Comparison of ENCODE assay signal across 22 cellular contexts in genomic region chr18:49819071-49819662, GRCh38. TPM values are rescaled to one million over a fixed set of nuclear protein-coding genes. Genes with fewer than 3 reads are reported as not detected.
DNase-seq lines count a peak whose midpoint lies in the region; ATAC-seq lines count a peak whose summit lies in the region.
"Had no signal": no experiment of that assay in that cellular context is flagged by ENCODE, and none has a peak within 500 bp of the region (broad histone marks: within the 10 kb centered on the region; RNA-seq: fewer than 3 reads in every experiment).

No MANE protein-coding gene starts in this region.

- peak overlapping the region; percentile 52 for H3K4me3 Mint-ChIP-seq in T-helper 1 cell treated with Interleukin-12 subunit alpha and Interleukin-12 subunit beta and Interleukin-4 antibody, amounts not matched to agents 30 μg/mL and 1 μg/mL, for 36 hours
- peak overlapping the region in 7 of 8 donors; percentile 69 to 84 (median 77) for H3K4me3 Mint-ChIP-seq in CD4-positive, alpha-beta memory T cell
- H3K4me3 Mint-ChIP-seq in activated CD4-positive, alpha-beta memory T cell treated with anti-CD3 and anti-CD28 coated beads, Interleukin-2, amount 10 ng/mL, durations not matched to agents 7 days and 5 days: peak overlapping the region; percentile 60
- H3K4me3 Mint-ChIP-seq in immature natural killer cell: peak overlapping the region; percentile 71 to 84 (median 81)
- H3K4me3 Mint-ChIP-seq: nephron had no signal

- CTCF ChIA-PET in CD4-positive, alpha-beta memory T cell (lab: Charles Lee; ENCODE audit: partially characterized antibody): interaction anchor here (0.7 to 2.0 kb wide), 4 partner anchors 9 to 41 kb away, joined by 3 to 5 read pairs (median 3); no protein-coding TSS in a partner anchor
- CTCF ChIA-PET in activated CD4-positive, alpha-beta memory T cell treated with anti-CD3 and anti-CD28 coated beads, Interleukin-2, amount 10 ng/mL, durations not matched to agents 7 days and 5 days (lab: Charles Lee): interaction anchor here (1.2 to 1.8 kb wide), 2 partner anchors 8 to 40 kb away, joined by 4 to 20 read pairs; no protein-coding TSS in a partner anchor

- H3K27me3 ChIP-seq in CD4-positive, alpha-beta memory T cell (ENCODE audit: insufficient read depth, low read length): no peaks in the 10 kb centered on the region
- H3K27me3 ChIP-seq in right cardiac atrium (ENCODE audit: control insufficient read depth, insufficient read depth): no peaks in the 10 kb centered on the region

- H3K4me3 ChIP-seq in CD4-positive, alpha-beta memory T cell (ENCODE audit: low read length in 2 of 2): peak overlapping the region in 1 of 2 donors; percentile 25
- no peak overlapping the region for H3K4me3 ChIP-seq in right cardiac atrium (ENCODE audit: low read length)
- H3K4me3 ChIP-seq: HAP-1, SK-N-MC had no signal

- H3K9me3 Mint-ChIP-seq in T-helper 1 cell treated with Interleukin-12 subunit alpha and Interleukin-12 subunit beta and Interleukin-4 antibody, amounts not matched to agents 30 μg/mL and 1 μg/mL, for 36 hours: no peaks in the 10 kb centered on the region
- H3K9me3 Mint-ChIP-seq in CD4-positive, alpha-beta memory T cell: peaks cover 0 to 3% (median 0%) of the 10 kb centered on the region in 8 donors
- H3K9me3 Mint-ChIP-seq in activated CD4-positive, alpha-beta memory T cell treated with anti-CD3 and anti-CD28 coated beads, Interleukin-2, amount 10 ng/mL, durations not matched to agents 7 days and 5 days: no peaks in the 10 kb centered on the region
- no peaks in the 10 kb centered on the region for H3K9me3 Mint-ChIP-seq in immature natural killer cell
- H3K9me3 Mint-ChIP-seq: IgD-negative memory B cell, nephron had no signal

- no peaks in the 10 kb centered on the region for H3K36me3 ChIP-seq in CD4-positive, alpha-beta memory T cell (ENCODE audit: insufficient read depth, low read length)
- H3K36me3 ChIP-seq: HAP-1 had no signal

- WGBS in right cardiac atrium: 83% methylated on average over 5 of the region's 5 CpGs

- ATAC-seq in HG03354 (IDR thresholded peaks at IDR 0.05; ENCODE audit: poor library complexity, severe bottlenecking, unreplicated experiment) (no peak), GM18861 (IDR thresholded peaks at IDR 0.05; ENCODE audit: unreplicated experiment) (no peak), right cardiac atrium (no peak)
- ATAC-seq: Panc1 had no signal

- H3K4me1 Mint-ChIP-seq in T-helper 1 cell treated with Interleukin-12 subunit alpha and Interleukin-12 subunit beta and Interleukin-4 antibody, amounts not matched to agents 30 μg/mL and 1 μg/mL, for 36 hours (ENCODE audit: low read depth): peaks cover 54% of the 10 kb centered on the region
- peaks cover 47 to 76% (median 60%) of the 10 kb centered on the region in 4 donors for H3K4me1 Mint-ChIP-seq in CD4-positive, alpha-beta memory T cell
- H3K4me1 Mint-ChIP-seq in activated CD4-positive, alpha-beta memory T cell treated with anti-CD3 and anti-CD28 coated beads, Interleukin-2, amount 10 ng/mL, durations not matched to agents 7 days and 5 days: peaks cover 72% of the 10 kb centered on the region
- peaks cover 84 to 98% of the 10 kb centered on the region in 2 donors for H3K4me1 Mint-ChIP-seq in immature natural killer cell

- H3K9me3 ChIP-seq in CD4-positive, alpha-beta memory T cell (ENCODE audit: control insufficient read depth in 1 of 2, low read length in 2 of 2): no peaks in the 10 kb centered on the region
- no peaks in the 10 kb centered on the region for H3K9me3 ChIP-seq in right cardiac atrium (ENCODE audit: control insufficient read depth, low read length)
- H3K9me3 ChIP-seq: HAP-1 had no signal

- peaks cover 32% of the 10 kb centered on the region for H3K36me3 Mint-ChIP-seq in T-helper 1 cell treated with Interleukin-12 subunit alpha and Interleukin-12 subunit beta and Interleukin-4 antibody, amounts not matched to agents 30 μg/mL and 1 μg/mL, for 36 hours (ENCODE audit: low read depth)
- H3K36me3 Mint-ChIP-seq in CD4-positive, alpha-beta memory T cell: peaks cover 0 to 4% of the 10 kb centered on the region in 2 donors
- peaks cover 60% of the 10 kb centered on the region for H3K36me3 Mint-ChIP-seq in activated CD4-positive, alpha-beta memory T cell treated with anti-CD3 and anti-CD28 coated beads, Interleukin-2, amount 10 ng/mL, durations not matched to agents 7 days and 5 days (ENCODE audit: low read depth)
- peaks cover 0 to 6% (median 3%) of the 10 kb centered on the region in 3 donors for H3K36me3 Mint-ChIP-seq in immature natural killer cell

- POLR2A ChIA-PET in CD4-positive, alpha-beta memory T cell (lab: Charles Lee; ENCODE audit: partially characterized antibody): interaction anchor here (0.9 to 2.3 kb wide), 8 partner anchors 8 to 1211 kb away, joined by 3 to 12 read pairs (median 4); partner anchors contain the start of genes C18orf32 and SMAD4
- POLR2A ChIA-PET in activated CD4-positive, alpha-beta memory T cell treated with anti-CD3 and anti-CD28 coated beads, Interleukin-2, amount 10 ng/mL, durations not matched to agents 7 days and 5 days (lab: Charles Lee): interaction anchor here (0.9 to 1.6 kb wide), 10 partner anchors 9 to 1888 kb away, joined by 3 to 8 read pairs (median 4); partner anchors contain the start of gene C18orf32

- H3K4me1 ChIP-seq in CD4-positive, alpha-beta memory T cell (ENCODE audit: insufficient read depth, low read length): peaks cover 60% of the 10 kb centered on the region
- H3K4me1 ChIP-seq in right cardiac atrium (ENCODE audit: control insufficient read depth, insufficient read depth, low read length): peaks cover 5% of the 10 kb centered on the region
- H3K4me1 ChIP-seq: parathyroid adenoma had no signal

- no peaks in the 10 kb centered on the region for H3K27me3 Mint-ChIP-seq in T-helper 1 cell treated with Interleukin-12 subunit alpha and Interleukin-12 subunit beta and Interleukin-4 antibody, amounts not matched to agents 30 μg/mL and 1 μg/mL, for 36 hours (ENCODE audit: low read depth)
- no peaks in the 10 kb centered on the region for H3K27me3 Mint-ChIP-seq in CD4-positive, alpha-beta memory T cell
- H3K27me3 Mint-ChIP-seq in activated CD4-positive, alpha-beta memory T cell treated with anti-CD3 and anti-CD28 coated beads, Interleukin-2, amount 10 ng/mL, durations not matched to agents 7 days and 5 days: no peaks in the 10 kb centered on the region
- peaks cover 0 to 11% (median 1%) of the 10 kb centered on the region in 3 donors for H3K27me3 Mint-ChIP-seq in immature natural killer cell (ENCODE audit: low read depth in 3 of 3)
- H3K27me3 Mint-ChIP-seq: IgD-negative memory B cell had no signal

- peak overlapping the region; percentile 36 for H3K27ac ChIP-seq in CD4-positive, alpha-beta memory T cell (ENCODE audit: low read depth, low read length)
- H3K27ac ChIP-seq in right cardiac atrium (ENCODE audit: low read length): no peak overlapping the region
- H3K27ac ChIP-seq: 22Rv1, HL-60, parathyroid adenoma, SK-N-MC had no signal

- intact Hi-C loops in CD4-positive, alpha-beta memory T cell (cut with micrococcal nuclease): loop anchor here (10.0 kb wide), 2 partner anchors 874 to 1376 kb away; partner anchors contain the start of gene MEX3C
- intact Hi-C loops in right cardiac atrium (cut with DNase I): no loop called here

- DNase-seq in T-helper 1 cell (no peak), immature natural killer cell (no peak), right cardiac atrium (no peak)
- no peak for DNase-seq in CD4-positive, alpha-beta memory T cell
- no peak for DNase-seq in activated CD4-positive, alpha-beta memory T cell treated with anti-CD3 and anti-CD28 coated beads, Interleukin-2, amount 10 ng/mL, durations not matched to agents 7 days and 5 days
- DNase-seq: activated CD4-positive, alpha-beta T cell treated with anti-CD3 and anti-CD28 coated beads for 1 hour; anterior cingulate cortex; GDM1; kidney; mesendoderm; stimulated activated CD4-positive, alpha-beta T cell treated with anti-CD3 and anti-CD28 coated beads, Interleukin-1b, Interleukin-23, amount 100 ng/mL, for 48 hours had no signal

- peak overlapping the region; percentile 82 for H3K27ac Mint-ChIP-seq in T-helper 1 cell treated with Interleukin-12 subunit alpha and Interleukin-12 subunit beta and Interleukin-4 antibody, amounts not matched to agents 30 μg/mL and 1 μg/mL, for 36 hours
- H3K27ac Mint-ChIP-seq in CD4-positive, alpha-beta memory T cell: peak overlapping the region; percentile 86 to 93 (median 87)
- H3K27ac Mint-ChIP-seq in activated CD4-positive, alpha-beta memory T cell treated with anti-CD3 and anti-CD28 coated beads, Interleukin-2, amount 10 ng/mL, durations not matched to agents 7 days and 5 days: peak overlapping the region; percentile 93
- H3K27ac Mint-ChIP-seq in immature natural killer cell: peak overlapping the region; percentile 89 to 96 (median 92)
- H3K27ac Mint-ChIP-seq: nephron had no signal

RNA-seq across cellular contexts. Expression of gene ACAA2, which starts 5.8 kb away (rescaled TPM):
- total RNA-seq in CD4-positive, alpha-beta memory T cell: 10 to 100 TPM; 21.8 to 23.8 TPM
- 100 to 1,000 TPM in 1 of 2 donors, 10 to 100 TPM in 1; 64.4 to 150 TPM for polyA plus RNA-seq in CD4-positive, alpha-beta memory T cell
- total RNA-seq in activated CD4-positive, alpha-beta memory T cell treated with anti-CD3 and anti-CD28 coated beads, Interleukin-2, amount 10 ng/mL, durations not matched to agents 7 days and 5 days: 10 to 100 TPM; 86.8 to 93.1 TPM
- polyA plus RNA-seq in immature natural killer cell (100 to 1,000 TPM; 181 to 426 (median 203) TPM), right cardiac atrium (146 TPM)
- total RNA-seq in right cardiac atrium: 100 to 1,000 TPM in 3 of 4 donors, 10 to 100 TPM in 1; 95.8 to 145 (median 123) TPM
